Comparison of ENCODE assay signal across 10 cellular contexts in the genomic region with DNA sequence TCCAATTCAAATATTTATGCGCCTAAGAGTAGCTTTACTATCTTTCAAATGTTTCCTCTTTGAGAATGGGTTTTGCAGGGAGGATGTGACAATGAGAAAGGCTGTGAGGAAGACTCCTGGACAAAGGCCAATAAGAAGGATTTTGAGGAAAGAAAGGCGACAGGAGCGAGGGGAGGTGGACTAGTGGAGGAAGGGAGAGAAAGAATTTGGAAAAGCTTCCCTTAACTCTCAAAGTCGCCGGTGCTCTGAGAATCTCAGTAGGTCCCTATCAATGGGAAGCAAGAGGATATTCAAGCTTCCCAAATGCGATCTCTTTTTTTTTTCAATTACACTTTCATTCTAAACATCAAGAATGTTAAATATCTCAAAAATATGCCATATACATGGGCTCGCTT. TPM values are rescaled to one million over a fixed set of nuclear protein-coding genes. Genes with fewer than 3 reads are reported as not detected.
DNase-seq lines count a peak whose midpoint lies in the region; ATAC-seq, FAIRE-seq and TF ChIP-seq lines count a peak whose summit lies in the region.
"Had no signal": no experiment of that assay in that cellular context is flagged by ENCODE, and none has a peak within 500 bp of the region (broad histone marks: within the 10 kb centered on the region; RNA-seq: fewer than 3 reads in every experiment).

No MANE protein-coding gene starts in this region.

- H3K4me2 ChIP-seq in A549, result peak overlapping the region; percentile 99

- H3K4me1 ChIP-seq in A549, result peaks cover 23% of the 10 kb centered on the region
- H3K4me1 ChIP-seq in HUES64 (ENCODE audit: insufficient read depth, low read length), result 0 out of 2 replicates have a peak, but pooled peaks cover 3% of the 10 kb centered on the region
- peaks cover 20% of the 10 kb centered on the region in 2 donors for H3K4me1 ChIP-seq in mucosa of rectum (ENCODE audit: control insufficient read depth in 2 of 2, insufficient read depth in 2 of 2, low read length in 2 of 2)

- H3K4me3 ChIP-seq in A549 (peak overlapping the region; percentile 47), HUES64 (ENCODE audit: low read length) (peak overlapping the region; percentile 46), mucosa of rectum (ENCODE audit: low read length in 2 of 2) (peak overlapping the region; percentile 46 to 51)

- H3K9ac ChIP-seq in HUES64 (ENCODE audit: low read depth, low read length) (no peak overlapping the region), mucosa of rectum (ENCODE audit: low read depth in 1 of 2, low read length in 2 of 2) (no peak overlapping the region)

- no peak for TF ChIP-seq POLR2A in A549 (IDR thresholded peaks at IDR 0.05; ENCODE audit: low read length)

- no peak for FAIRE-seq in A549 (lab: Jason Lieb, UNC)
- FAIRE-seq: colon had no signal

- WGBS in A549 (ENCODE audit: missing lambda C conversion rate), result 40% methylated on average over 7 of the region's 7 CpGs
- WGBS in HUES64, result 1% methylated on average over 6 of the region's 7 CpGs

- H3K27me3 ChIP-seq in HUES64 (ENCODE audit: insufficient read depth, low read length), result peaks cover 95% of the 10 kb centered on the region
- peaks cover 27 to 36% of the 10 kb centered on the region in 2 donors for H3K27me3 ChIP-seq in mucosa of rectum (ENCODE audit: control insufficient read depth in 2 of 2, insufficient read depth in 2 of 2, low read length in 2 of 2)

- no peak for TF ChIP-seq EP300 in A549 (IDR thresholded peaks at IDR 0.05)

- no peak for TF ChIP-seq RAD21 in A549 (conservative IDR thresholded peaks at IDR 0.05 in 1 of 2, IDR thresholded peaks at IDR 0.05 in 1 of 2)

- H3K36me3 ChIP-seq in HUES64 (ENCODE audit: insufficient read depth, low read length) (no peaks in the 10 kb centered on the region), mucosa of rectum (ENCODE audit: control insufficient read depth in 2 of 2, insufficient read depth in 2 of 2, low read length in 2 of 2) (no peaks in the 10 kb centered on the region)

- TF ChIP-seq CTCF in A549 (IDR thresholded peaks at IDR 0.05), result no peak
- TF ChIP-seq CTCF in brain (conservative IDR thresholded peaks at IDR 0.05), result no peak

- H3K9me3 ChIP-seq in A549 (no peaks in the 10 kb centered on the region), HUES64 (ENCODE audit: insufficient read depth, low read depth, low read length) (no peaks in the 10 kb centered on the region), mucosa of rectum (ENCODE audit: control insufficient read depth in 2 of 2, low read length in 2 of 2) (no peaks in the 10 kb centered on the region)

- no peaks in the 10 kb centered on the region for H3K36me3 Mint-ChIP-seq in brain

- ATAC-seq in A549 (no peak), esophagus mucosa (no peak), GM18861 (IDR thresholded peaks at IDR 0.05; ENCODE audit: unreplicated experiment) (no peak), left lobe of liver (no peak)

- H3K9me3 Mint-ChIP-seq in brain, result peaks cover 0 to 6% (median 0%) of the 10 kb centered on the region in 5 experiments

- H3K4me3 Mint-ChIP-seq in brain, result peak overlapping the region; percentile 70 to 80 (median 78)

- no peak for DNase-seq in A549 (ENCODE audit: low read depth in 1 of 2, low spot score in 1 of 2)
- no peak for DNase-seq in caudate nucleus (lab: John Stamatoyannopoulos, UW)
- DNase-seq in left lobe of liver (ENCODE audit: low spot score), result no peak

- H3K4me1 Mint-ChIP-seq in brain, result peaks cover 41% of the 10 kb centered on the region

- no peak overlapping the region for H3K27ac ChIP-seq in A549
- H3K27ac ChIP-seq in HUES64 (ENCODE audit: low read depth, low read length), result no peak overlapping the region
- no peak overlapping the region for H3K27ac ChIP-seq in mucosa of rectum (ENCODE audit: low read depth in 2 of 2, low read length in 2 of 2)
- H3K27ac ChIP-seq in caudate nucleus (ENCODE audit: low read depth, low read length), result no peak overlapping the region

- CTCF ChIA-PET in A549 (lab: Yijun Ruan, JAX), result interaction anchor here (0.6 to 3.3 kb wide), 9 partner anchors 10 to 1218 kb away, joined by 3 to 20 read pairs (median 4); a partner anchor contains a TSS

- POLR2A ChIA-PET in A549 (lab: Yijun Ruan, JAX), result interaction anchor here (0.6 to 1.5 kb wide), 2 partner anchors 16 to 359 kb away, joined by 3 to 4 read pairs; a partner anchor contains a TSS

- H3K27me3 Mint-ChIP-seq in brain, result peaks cover 84% of the 10 kb centered on the region

- no peak overlapping the region for H3K27ac Mint-ChIP-seq in brain

TF ChIP-seq in A549, 52 proteins besides CTCF, POLR2A, EP300 and RAD21:
- TF ChIP-seq CBX8 (IDR thresholded peaks at IDR 0.05) (no peak), NR3C1 (IDR thresholded peaks at IDR 0.05) (no peak), RNF2 (IDR thresholded peaks at IDR 0.05; ENCODE audit: borderline replicate concordance, low read depth) (no peak), RFX5 (IDR thresholded peaks at IDR 0.05) (no peak), CEBPB (IDR thresholded peaks at IDR 0.05) (no peak), CHD2 (IDR thresholded peaks at IDR 0.05; ENCODE audit: low read length, partially characterized antibody) (no peak)

RNA-seq across cellular contexts. Expression of a gene that starts 2.8 kb away (rescaled TPM):
- polyA plus RNA-seq in A549 (2011; rRNA removed), result 0.04 and 0.05 TPM in 2 replicates
- polyA plus RNA-seq in A549 (2012; cell fraction: cytosol; rRNA removed), result 0.01 TPM in 1 of 2 replicates, not detected in the other
- polyA plus RNA-seq in A549 (2012; cell fraction: nucleus; rRNA removed), result 0.02 TPM in 1 of 2 replicates, not detected in the other
- not detected in 3 replicates for polyA plus RNA-seq in A549 (2017; fragmentation: RNase III; extraction: RNeasy Plus Mini Kit Qiagen cat#74134 plus additional on column Dnase treatment)
- not detected in 2 replicates for polyA minus RNA-seq in A549 (2011; rRNA and poly(A)+ RNA removed)
- polyA plus RNA-seq in HUES64 (2013, experiment 1 of 2), result 0.10 TPM
- 0.13 TPM for polyA plus RNA-seq in HUES64 (2013, experiment 2 of 2)
- 0.15 TPM for polyA plus RNA-seq in brain (ENCODE audit: insufficient read depth, low read depth, low replicate concordance)
- total RNA-seq in esophagus mucosa, result not detected
- not detected for total RNA-seq in left lobe of liver
- total RNA-seq: mononuclear cell had no signal

RNA-seq across cellular contexts. Expression of a gene that starts 15.8 kb away (rescaled TPM):
- polyA plus RNA-seq in A549 (2011; rRNA removed), result 67.9 and 86.0 TPM in 2 replicates
- 14.4 and 15.3 TPM in 2 replicates for polyA plus RNA-seq in A549 (2012; cell fraction: cytosol; rRNA removed)
- 4.7 and 7.0 TPM in 2 replicates for polyA plus RNA-seq in A549 (2012; cell fraction: nucleus; rRNA removed)
- 51.2 to 55.7 TPM (median 51.8 TPM) in 3 replicates for polyA plus RNA-seq in A549 (2017; fragmentation: RNase III; extraction: RNeasy Plus Mini Kit Qiagen cat#74134 plus additional on column Dnase treatment)
- 10.4 and 13.4 TPM in 2 replicates for polyA minus RNA-seq in A549 (2011; rRNA and poly(A)+ RNA removed)
- 43.4 TPM for polyA plus RNA-seq in HUES64 (2013, experiment 1 of 2)
- 46.9 TPM for polyA plus RNA-seq in HUES64 (2013, experiment 2 of 2)
- polyA plus RNA-seq in brain (ENCODE audit: insufficient read depth, low read depth, low replicate concordance), result 1.2 TPM
- 6.3 TPM for total RNA-seq in esophagus mucosa
- total RNA-seq in left lobe of liver, result 0.86 TPM

RNA-seq across cellular contexts. Expression of a gene that starts 51.3 kb away (rescaled TPM):
- polyA plus RNA-seq in A549 (2011; rRNA removed) (1.7 and 2.2 TPM in 2 replicates), A549 (2017; fragmentation: RNase III; extraction: RNeasy Plus Mini Kit Qiagen cat#74134 plus additional on column Dnase treatment) (1.7 to 2.2 TPM (median 1.7 TPM) in 3 replicates), brain (ENCODE audit: insufficient read depth, low read depth, low replicate concordance) (1.4 TPM)
- 2.1 and 2.6 TPM in 2 replicates for polyA plus RNA-seq in A549 (2012; cell fraction: cytosol; rRNA removed)
- polyA plus RNA-seq in A549 (2012; cell fraction: nucleus; rRNA removed), result 5.5 and 7.5 TPM in 2 replicates
- polyA minus RNA-seq in A549 (2011; rRNA and poly(A)+ RNA removed), result 1.5 and 4.4 TPM in 2 replicates
- polyA plus RNA-seq in HUES64 (2013, experiment 1 of 2), result not detected
- 0.44 TPM for polyA plus RNA-seq in HUES64 (2013, experiment 2 of 2)
- total RNA-seq in esophagus mucosa (0.20 TPM), left lobe of liver (not detected)
- total RNA-seq: mononuclear cell had no signal

RNA-seq across cellular contexts. Expression of a gene that starts 57.6 kb away (rescaled TPM):
- 2.2 and 2.6 TPM in 2 replicates for polyA plus RNA-seq in A549 (2011; rRNA removed)
- 6.5 and 9.0 TPM in 2 replicates for polyA plus RNA-seq in A549 (2012; cell fraction: cytosol; rRNA removed)
- 19.7 and 26.4 TPM in 2 replicates for polyA plus RNA-seq in A549 (2012; cell fraction: nucleus; rRNA removed)
- 4.7 to 5.1 TPM (median 4.8 TPM) in 3 replicates for polyA plus RNA-seq in A549 (2017; fragmentation: RNase III; extraction: RNeasy Plus Mini Kit Qiagen cat#74134 plus additional on column Dnase treatment)
- 0.45 and 1.1 TPM in 2 replicates for polyA minus RNA-seq in A549 (2011; rRNA and poly(A)+ RNA removed)
- 0.20 TPM for polyA plus RNA-seq in HUES64 (2013, experiment 1 of 2)
- 0.25 TPM for polyA plus RNA-seq in HUES64 (2013, experiment 2 of 2)
- 7.5 TPM for polyA plus RNA-seq in brain (ENCODE audit: insufficient read depth, low read depth, low replicate concordance)
- total RNA-seq in esophagus mucosa, result 2.2 TPM
- total RNA-seq in left lobe of liver, result not detected
- total RNA-seq: mononuclear cell had no signal
